In genomic region chrX:38561951-38562719, GRCh38 we compare ENCODE assay signal across 8 cellular contexts. TPM values are rescaled to one million over a fixed set of nuclear protein-coding genes. Genes with fewer than 3 reads are reported as not detected.
DNase-seq lines count a peak whose midpoint lies in the region; ATAC-seq and TF ChIP-seq lines count a peak whose summit lies in the region.

No MANE protein-coding gene starts in this region.

- no peak overlapping the region; the same call in 1 of the 2 replicates for H3K4me3 ChIP-seq in OCI-LY3 (ENCODE audit: low read length)
- H3K4me3 ChIP-seq in body of pancreas, result peak overlapping the region in 1 of 2 donors; percentile 27
- H3K4me3 ChIP-seq in skeletal muscle satellite cell (ENCODE audit: low read length), result peak overlapping the region; percentile 71

- no peaks in the 10 kb centered on the region for H3K27me3 ChIP-seq in OCI-LY3 (ENCODE audit: low read depth, low read length)
- H3K27me3 ChIP-seq in body of pancreas, result no peaks in the 10 kb centered on the region
- H3K27me3 ChIP-seq in skeletal muscle satellite cell (ENCODE audit: control insufficient read depth, insufficient read depth, low read length), result no peaks in the 10 kb centered on the region

- TF ChIP-seq CTCF in GM13976 (IDR thresholded peaks at IDR 0.05; ENCODE audit: borderline replicate concordance, control extremely low read depth, extremely low read depth, insufficient read depth, missing control alignments) (no peak), OCI-LY3 (IDR thresholded peaks at IDR 0.05; ENCODE audit: low read depth, low read length) (no peak), body of pancreas (IDR thresholded peaks at IDR 0.05) (no peak), GM20000 (IDR thresholded peaks at IDR 0.05; ENCODE audit: extremely low read depth, missing control alignments) (no peak)

- H3K79me2 ChIP-seq in OCI-LY3 (ENCODE audit: low read length), result no peaks in the 10 kb centered on the region

- H3K27ac ChIP-seq in OCI-LY3 (ENCODE audit: low read length), result no peak overlapping the region
- peak overlapping the region in 2 of 4 donors; percentile 37 to 47 for H3K27ac ChIP-seq in body of pancreas

- peak overlapping the region; percentile 2; the same call in 1 of the 2 replicates for H2AFZ ChIP-seq in OCI-LY3 (ENCODE audit: low read depth, low read length)

- H3K4me2 ChIP-seq in OCI-LY3 (ENCODE audit: low read length) (peak overlapping the region; percentile 43; the same call in 1 of the 2 replicates), skeletal muscle satellite cell (ENCODE audit: low read length) (peak overlapping the region; percentile 90)

- intact Hi-C loops in body of pancreas (cut with DNase I), result no loop called here

- WGBS in body of pancreas, 2 donors, result 0% methylated on average over 1 to 32 of the region's 38 CpGs

- TF ChIP-seq POLR2A in body of pancreas (IDR thresholded peaks at IDR 0.05), result no peak

- peak; percentile 2 for DNase-seq in GM13976 (ENCODE audit: low spot score)
- peak; percentile 23 to 53 (median 28) for DNase-seq in body of pancreas
- DNase-seq in inferior parietal cortex (ENCODE audit: extremely low spot score), result peak; percentile 28
- DNase-seq in GM20000 (ENCODE audit: low spot score), result no peak
- no peak for DNase-seq in SKM-1 (lab: John Stamatoyannopoulos, UW; ENCODE audit: unreplicated experiment)

- H3K9ac ChIP-seq in OCI-LY3 (ENCODE audit: low read length) (no peak overlapping the region), skeletal muscle satellite cell (ENCODE audit: low read depth, low read length) (peak overlapping the region; percentile 66)

- in situ Hi-C loops in GM13976 (cut with MboI; ENCODE audit: low sequenced_read_pairs, unreplicated experiment), result no loop called here

- H3K36me3 ChIP-seq in OCI-LY3 (replicated peaks; ENCODE audit: low read depth, low read length) (no peaks in the 10 kb centered on the region), body of pancreas (replicated peaks in 1 of 2; ENCODE audit: insufficient read depth in 1 of 2, low read depth in 2 of 2) (no peaks in the 10 kb centered on the region), skeletal muscle satellite cell (ENCODE audit: insufficient read depth, low read length) (no peaks in the 10 kb centered on the region)

- ATAC-seq in body of pancreas (peak; percentile 22), GM21576 (IDR thresholded peaks at IDR 0.05; ENCODE audit: unreplicated experiment) (no peak)

- H3K4me1 ChIP-seq in OCI-LY3 (ENCODE audit: low read length) (peaks cover 6% of the 10 kb centered on the region), body of pancreas (peaks cover 5% of the 10 kb centered on the region), skeletal muscle satellite cell (ENCODE audit: control insufficient read depth, insufficient read depth, low read length) (peaks cover 4% of the 10 kb centered on the region)

- no peaks in the 10 kb centered on the region for H4K20me1 ChIP-seq in OCI-LY3 (ENCODE audit: insufficient read depth, low read length)

- H3K9me3 ChIP-seq in OCI-LY3 (ENCODE audit: insufficient read depth, low read length) (no peaks in the 10 kb centered on the region), body of pancreas (no peaks in the 10 kb centered on the region), skeletal muscle satellite cell (replicated peaks; ENCODE audit: low read length) (no peaks in the 10 kb centered on the region)

RNA-seq across cellular contexts. Expression of gene TSPAN7, which starts 0.8 kb away (rescaled TPM):
- 10 to 100 TPM in 1 of 2 donors, 1 to 10 TPM in 1; 8.6 to 18.8 TPM for total RNA-seq in body of pancreas
- total RNA-seq in skeletal muscle satellite cell (2012; rRNA removed), result 1.1 TPM in 1 of 2 replicates, not detected in the other

Comparison
In these comparisons a context has a peak if more than half of its experiments do, and no peak if none do; other contexts are left out.
1. DNase-seq: peak in GM13976 (single experiment), body of pancreas (4 of 4) and inferior parietal cortex (single experiment); none in GM20000 (single experiment) and SKM-1 (single experiment).